In genomic region chr22:34324763-34325162, GRCh38 we compare ENCODE assay signal across 24 cellular contexts.
"Had no signal": no experiment of that assay in that cellular context is flagged by ENCODE, and none has a peak within 500 bp of the region (broad histone marks: within the 10 kb centered on the region; RNA-seq: fewer than 3 reads in every experiment).

No MANE protein-coding gene starts in this region.

- DNase-seq: hypothalamus; islet precursor cell; midbrain; mucosa of descending colon; naive thymus-derived CD4-positive, alpha-beta T cell; nucleus accumbens; pancreas; posterior cingulate gyrus; retina; right lobe of liver; stimulated activated CD4-positive, alpha-beta T cell treated with anti-CD3 and anti-CD28 coated beads, Interleukin-1b, Interleukin-23, amount 100 ng/mL, for 48 hours; stimulated activated CD4-positive, alpha-beta T cell treated with anti-CD3 and anti-CD28 coated beads, Interleukin-2, amount 100 ng/mL, for 48 hours; stimulated activated CD4-positive, alpha-beta T cell treated with anti-CD3 and anti-CD28 coated beads, Interleukin-4, amount 100 ng/mL, for 4 hours; stimulated activated CD8-positive, alpha-beta memory T cell treated with anti-CD3 and anti-CD28 coated beads, Interleukin-4, amount 100 ng/mL, for 48 hours; stimulated activated naive CD4-positive, alpha-beta T cell treated with Interleukin-2 at 50 U/mL for 16 hours; stimulated activated naive CD8-positive, alpha-beta T cell treated with anti-CD3 and anti-CD28 coated beads, Interleukin-15, amount 100 ng/mL, for 72 hours; substantia nigra; uterus had no signal

- H3K4me1 ChIP-seq: pancreas, prostate gland, right lobe of liver, tibial nerve, uterus had no signal

- ATAC-seq: left lobe of liver; mucosa of descending colon; naive thymus-derived CD4-positive, alpha-beta T cell; pancreas; right lobe of liver; stimulated activated memory B cell treated with anti-CD40 and anti-IgM and Interleukin-4, amounts not matched to agents 10 μg/mL and 1 μg/mL and 100 μg/mL, for 72 hours; stimulated activated naive CD8-positive, alpha-beta T cell treated with anti-CD3 and anti-CD28 coated beads, Interleukin-15, amount 100 ng/mL, for 72 hours had no signal

- H3K27ac ChIP-seq: pancreas, prostate gland, right lobe of liver, tibial nerve, uterus had no signal

- H3K27me3 ChIP-seq: pancreas, right lobe of liver, tibial nerve, uterus had no signal

- H3K4me3 ChIP-seq: lung, mucosa of descending colon, pancreas, prostate gland, right lobe of liver, smooth muscle cell, tibial nerve, uterus had no signal

- H3K9me3 ChIP-seq: mucosa of descending colon, pancreas, prostate gland, right lobe of liver, tibial nerve, uterus had no signal
